1 cellular context compared by ENCODE assay signal in the genomic region with DNA sequence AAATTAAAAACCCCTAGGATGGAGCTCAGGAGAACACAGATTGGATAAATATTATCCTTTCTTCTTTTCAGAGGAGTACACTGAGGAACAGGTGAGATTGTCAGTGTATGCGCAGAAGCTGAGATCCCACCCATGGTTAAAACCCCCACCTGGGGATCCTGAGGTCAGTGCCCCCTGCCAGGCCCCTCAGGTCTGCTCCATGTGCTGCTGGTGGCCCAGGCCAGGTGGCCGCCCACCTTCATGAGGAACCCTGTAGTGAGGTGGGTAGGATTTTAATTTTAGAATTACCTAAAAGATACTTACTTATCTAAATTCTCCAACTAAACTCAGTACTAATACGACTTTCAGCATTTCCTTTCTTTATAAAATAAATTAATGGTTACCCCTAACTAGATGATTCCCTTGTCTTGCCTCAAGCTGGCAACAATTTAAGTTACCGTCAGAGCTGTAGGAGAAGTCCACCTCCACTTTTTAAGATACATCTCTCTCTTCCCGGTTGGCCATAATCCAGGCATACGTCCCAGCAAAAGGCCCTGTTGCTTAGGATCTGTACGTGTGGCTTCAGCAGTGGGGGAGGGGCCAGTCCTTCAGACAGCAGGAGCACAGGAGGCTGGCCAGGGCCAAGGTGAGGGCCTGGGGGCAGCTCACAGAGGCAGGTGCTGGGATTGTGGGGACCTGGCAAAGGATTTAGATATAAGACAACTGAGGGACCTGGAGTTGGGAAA.
TF ChIP-seq lines count a peak whose summit lies in the region.

No MANE protein-coding gene starts in this region.

TF ChIP-seq in H1, 55 proteins besides CTCF, POLR2A, EP300 and RAD21:
- TF ChIP-seq SIX5 (IDR thresholded peaks at IDR 0.05; ENCODE audit: low read depth, low read length): no peak
- peak; percentile 46 for TF ChIP-seq ASH2L (IDR thresholded peaks at IDR 0.05; ENCODE audit: low read length)
- TF ChIP-seq JUND (IDR thresholded peaks at IDR 0.05; ENCODE audit: low read length): no peak
- no peak for TF ChIP-seq TEAD4 (IDR thresholded peaks at IDR 0.05; ENCODE audit: low read depth, low read length)
- TF ChIP-seq SUZ12 (IDR thresholded peaks at IDR 0.05; ENCODE audit: low read length): no peak
